28 cellular contexts compared by ENCODE assay signal in the genomic region with DNA sequence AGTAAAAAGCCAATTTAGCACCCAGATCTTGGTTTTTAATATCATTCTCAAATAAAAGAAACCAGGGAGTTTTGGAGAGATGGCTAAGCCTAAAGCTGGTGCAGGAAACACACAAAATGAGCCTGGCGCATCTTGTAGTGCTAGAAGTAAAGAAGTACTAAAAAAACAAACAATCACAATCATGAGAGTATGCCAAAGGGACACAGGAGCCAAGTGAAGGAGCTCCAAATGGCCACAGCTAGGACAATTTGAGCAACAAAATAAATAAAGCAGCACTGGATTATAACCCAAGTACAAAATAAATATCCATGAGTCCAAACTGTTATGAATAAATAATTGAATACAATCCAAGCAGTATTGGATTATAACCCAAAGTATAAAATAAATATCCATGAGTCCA.
"Had no signal": no experiment of that assay in that cellular context is flagged by ENCODE, and none has a peak within 500 bp of the region (broad histone marks: within the 10 kb centered on the region; RNA-seq: fewer than 3 reads in every experiment).

No MANE protein-coding gene starts in this region.

- ATAC-seq: effector memory CD8-positive, alpha-beta T cell; esophagus mucosa; gastrocnemius medialis; heart left ventricle; left colon; left lung; left ventricle myocardium superior had no signal

- H3K4me2 ChIP-seq: hepatocyte had no signal

- FAIRE-seq: endometrium had no signal

- H3K27ac ChIP-seq: colonic mucosa, epithelial cell of prostate, esophagus squamous epithelium, gastrocnemius medialis, heart left ventricle, hepatocyte, left lung had no signal

- DNase-seq: colonic mucosa; cortex of kidney; effector CD8-positive, alpha-beta T cell; effector memory CD8-positive, alpha-beta T cell; endodermal cell; erythroblast; esophagus squamous epithelium; foreskin fibroblast; foreskin melanocyte; gastrocnemius medialis; glutamatergic neuron; heart left ventricle; hypothalamus; immature natural killer cell; islet precursor cell; kidney; kidney glomerular epithelial cell; left colon; left lung; left ventricle myocardium superior; mammary epithelial cell; mesendoderm; midbrain had no signal

- H3K4me1 ChIP-seq: colonic mucosa, gastrocnemius medialis, heart left ventricle, left lung had no signal

- H3K9me3 ChIP-seq: colonic mucosa, esophagus squamous epithelium, gastrocnemius medialis, heart left ventricle, left lung had no signal

- H3K4me3 ChIP-seq: colonic mucosa, esophagus squamous epithelium, gastrocnemius medialis, heart left ventricle, hepatocyte, left lung, lung had no signal

- H3K36me3 ChIP-seq: colonic mucosa, esophagus squamous epithelium, gastrocnemius medialis, heart left ventricle, left lung had no signal

- H3K27me3 ChIP-seq: colonic mucosa, esophagus squamous epithelium, gastrocnemius medialis, heart left ventricle, hepatocyte, left lung had no signal
